8 cellular contexts compared by ENCODE assay signal in genomic region chr4:121824171-121824527, GRCh38. TPM values are rescaled to one million over a fixed set of nuclear protein-coding genes. Genes with fewer than 3 reads are reported as not detected.
A peak's percentile ranks its signal among the peaks of the same experiment; 100 is the strongest.
DNase-seq lines count a peak whose midpoint lies in the region; ATAC-seq and TF ChIP-seq lines count a peak whose summit lies in the region.

No MANE protein-coding gene starts in this region.

- H3K9ac ChIP-seq in iPS-18a (ENCODE audit: low read length), result peak overlapping the region; percentile 94

- CTCF ChIA-PET in activated CD4-positive, alpha-beta T cell treated with anti-CD3 and anti-CD28 coated beads, Interleukin-2, amount 10 ng/mL, durations not matched to agents 7 days and 5 days (lab: Charles Lee), result interaction anchor here (1.1 kb wide), 1 partner anchor 11 kb away, joined by 3 read pairs; no protein-coding TSS in a partner anchor
- CTCF ChIA-PET in activated CD4-positive, alpha-beta memory T cell treated with anti-CD3 and anti-CD28 coated beads for 36 hours (lab: Charles Lee), result interaction anchor here (0.6 to 1.5 kb wide), 3 partner anchors 77 to 1811 kb away, joined by 3 to 4 read pairs (median 3); no protein-coding TSS in a partner anchor

- no peak for TF ChIP-seq CTCF in thoracic aorta (IDR thresholded peaks at IDR 0.05)

- ATAC-seq in thoracic aorta (ENCODE audit: insufficient number of reproducible peaks, low FRiP score, low read depth) (no peak), HG02759 (IDR thresholded peaks at IDR 0.05; ENCODE audit: unreplicated experiment) (no peak), HG03280 (IDR thresholded peaks at IDR 0.05; ENCODE audit: unreplicated experiment) (no peak)

- H3K4me1 ChIP-seq in iPS-18a (ENCODE audit: control insufficient read depth, low read depth, low read length), result peaks cover 8% of the 10 kb centered on the region
- H3K4me1 ChIP-seq in thoracic aorta (ENCODE audit: control insufficient read depth in 1 of 2, low read depth in 2 of 2), result peaks cover 9% of the 10 kb centered on the region in 2 donors

- H3K4me3 ChIP-seq in iPS-18a (ENCODE audit: low read length), result peak overlapping the region; percentile 95
- H3K4me3 ChIP-seq in thoracic aorta, result peak overlapping the region; percentile 93

- H3K9me3 ChIP-seq in iPS-18a (ENCODE audit: control insufficient read depth, low read depth, low read length), result no peaks in the 10 kb centered on the region
- no peaks in the 10 kb centered on the region for H3K9me3 ChIP-seq in thoracic aorta

- DNase-seq in activated CD4-positive, alpha-beta T cell treated with anti-CD3 and anti-CD28 coated beads, Interleukin-2, amount 10 ng/mL, durations not matched to agents 7 days and 5 days, result no peak
- DNase-seq in activated CD4-positive, alpha-beta T cell treated with anti-CD3 and anti-CD28 coated beads for 1 hour, result no peak
- no peak for DNase-seq in activated CD4-positive, alpha-beta memory T cell treated with anti-CD3 and anti-CD28 coated beads for 36 hours
- DNase-seq in thoracic aorta (ENCODE audit: low spot score) (no peak), NK-92 (lab: John Stamatoyannopoulos, UW; ENCODE audit: unreplicated experiment) (no peak)

- H3K27ac ChIP-seq in iPS-18a (ENCODE audit: low read length) (peak overlapping the region; percentile 69), thoracic aorta (peak overlapping the region; percentile 23 to 69)

- peaks cover 31% of the 10 kb centered on the region for H3K36me3 ChIP-seq in iPS-18a (ENCODE audit: control insufficient read depth, low read depth, low read length)
- H3K36me3 ChIP-seq in thoracic aorta, result peaks cover 7% of the 10 kb centered on the region

- H3K4me1 Mint-ChIP-seq in activated CD4-positive, alpha-beta T cell treated with anti-CD3 and anti-CD28 coated beads, Interleukin-2, amount 10 ng/mL, durations not matched to agents 7 days and 5 days, result peaks cover 29% of the 10 kb centered on the region
- H3K4me1 Mint-ChIP-seq in activated CD4-positive, alpha-beta memory T cell treated with anti-CD3 and anti-CD28 coated beads for 36 hours (ENCODE audit: low read depth), result peaks cover 21% of the 10 kb centered on the region

- H3K27ac Mint-ChIP-seq in activated CD4-positive, alpha-beta T cell treated with anti-CD3 and anti-CD28 coated beads, Interleukin-2, amount 10 ng/mL, durations not matched to agents 7 days and 5 days, result peak overlapping the region; percentile 99
- peak overlapping the region; percentile 81 for H3K27ac Mint-ChIP-seq in activated CD4-positive, alpha-beta memory T cell treated with anti-CD3 and anti-CD28 coated beads for 36 hours

- peak overlapping the region; percentile 96 for H3K4me3 Mint-ChIP-seq in activated CD4-positive, alpha-beta T cell treated with anti-CD3 and anti-CD28 coated beads, Interleukin-2, amount 10 ng/mL, durations not matched to agents 7 days and 5 days
- H3K4me3 Mint-ChIP-seq in activated CD4-positive, alpha-beta memory T cell treated with anti-CD3 and anti-CD28 coated beads for 36 hours, result peak overlapping the region; percentile 97

- intact Hi-C loops in activated CD4-positive, alpha-beta memory T cell treated with anti-CD3 and anti-CD28 coated beads for 36 hours (cut with micrococcal nuclease), result loop anchor here (1.0 to 5.0 kb wide), 5 partner anchors 23 to 1098 kb away; partner anchors contain the start of genes BBS7, BLTP1, EXOSC9 and NUDT6

- POLR2A ChIA-PET in activated CD4-positive, alpha-beta T cell treated with anti-CD3 and anti-CD28 coated beads, Interleukin-2, amount 10 ng/mL, durations not matched to agents 7 days and 5 days (lab: Charles Lee), result interaction anchor here (1.0 to 1.1 kb wide), 2 partner anchors 21 to 39 kb away, joined by 4 read pairs; no protein-coding TSS in a partner anchor
- POLR2A ChIA-PET in activated CD4-positive, alpha-beta memory T cell treated with anti-CD3 and anti-CD28 coated beads for 36 hours (lab: Charles Lee), result interaction anchor here (2.6 to 2.9 kb wide), 2 partner anchors 23 to 46 kb away, joined by 6 to 15 read pairs; partner anchors contain the start of genes BBS7 and EXOSC9

- H3K27me3 ChIP-seq in iPS-18a (ENCODE audit: control insufficient read depth, insufficient read depth, low read length), result no peaks in the 10 kb centered on the region
- H3K27me3 ChIP-seq in thoracic aorta (replicated peaks; ENCODE audit: insufficient read depth), result no peaks in the 10 kb centered on the region

- H3K9me3 Mint-ChIP-seq in activated CD4-positive, alpha-beta T cell treated with anti-CD3 and anti-CD28 coated beads, Interleukin-2, amount 10 ng/mL, durations not matched to agents 7 days and 5 days, result no peaks in the 10 kb centered on the region
- H3K9me3 Mint-ChIP-seq in activated CD4-positive, alpha-beta memory T cell treated with anti-CD3 and anti-CD28 coated beads for 36 hours, result no peaks in the 10 kb centered on the region

- no peaks in the 10 kb centered on the region for H3K27me3 Mint-ChIP-seq in activated CD4-positive, alpha-beta T cell treated with anti-CD3 and anti-CD28 coated beads, Interleukin-2, amount 10 ng/mL, durations not matched to agents 7 days and 5 days
- H3K27me3 Mint-ChIP-seq in activated CD4-positive, alpha-beta memory T cell treated with anti-CD3 and anti-CD28 coated beads for 36 hours, result no peaks in the 10 kb centered on the region

- peaks cover 35% of the 10 kb centered on the region for H3K36me3 Mint-ChIP-seq in activated CD4-positive, alpha-beta T cell treated with anti-CD3 and anti-CD28 coated beads, Interleukin-2, amount 10 ng/mL, durations not matched to agents 7 days and 5 days (ENCODE audit: low read depth)
- peaks cover 30% of the 10 kb centered on the region for H3K36me3 Mint-ChIP-seq in activated CD4-positive, alpha-beta memory T cell treated with anti-CD3 and anti-CD28 coated beads for 36 hours

RNA-seq across cellular contexts. Expression of gene CCNA2, which starts 0.5 kb away (rescaled TPM):
- 100 to 1,000 TPM; 128 to 143 TPM for total RNA-seq in activated CD4-positive, alpha-beta T cell treated with anti-CD3 and anti-CD28 coated beads, Interleukin-2, amount 10 ng/mL, durations not matched to agents 7 days and 5 days
- total RNA-seq in activated CD4-positive, alpha-beta memory T cell treated with anti-CD3 and anti-CD28 coated beads for 36 hours, result 100 to 1,000 TPM in 1 of 2 experiments, 10 to 100 TPM in 1; 98.2 to 100 TPM
- 1 to 10 TPM; 2.4 to 2.5 TPM for total RNA-seq in thoracic aorta

RNA-seq across cellular contexts. Expression of gene EXOSC9, which starts 23.0 kb away (rescaled TPM):
- total RNA-seq in activated CD4-positive, alpha-beta T cell treated with anti-CD3 and anti-CD28 coated beads, Interleukin-2, amount 10 ng/mL, durations not matched to agents 7 days and 5 days, result 10 to 100 TPM; 56.2 to 58.1 TPM
- 10 to 100 TPM; 65.9 to 68.0 TPM for total RNA-seq in activated CD4-positive, alpha-beta memory T cell treated with anti-CD3 and anti-CD28 coated beads for 36 hours
- 10 to 100 TPM; 25.3 to 27.8 TPM for total RNA-seq in thoracic aorta

RNA-seq across cellular contexts. Expression of gene BBS7, which starts 46.1 kb away (rescaled TPM):
- total RNA-seq in activated CD4-positive, alpha-beta T cell treated with anti-CD3 and anti-CD28 coated beads, Interleukin-2, amount 10 ng/mL, durations not matched to agents 7 days and 5 days, result 10 to 100 TPM; 16.3 to 21.5 TPM
- 10 to 100 TPM; 15.2 to 17.9 TPM for total RNA-seq in activated CD4-positive, alpha-beta memory T cell treated with anti-CD3 and anti-CD28 coated beads for 36 hours
- total RNA-seq in thoracic aorta, result 10 to 100 TPM; 10.2 to 13.8 TPM

RNA-seq across cellular contexts. Expression of gene SMIM43, which starts 59.2 kb away (rescaled TPM):
- not detected for total RNA-seq in activated CD4-positive, alpha-beta T cell treated with anti-CD3 and anti-CD28 coated beads, Interleukin-2, amount 10 ng/mL, durations not matched to agents 7 days and 5 days
- not detected for total RNA-seq in activated CD4-positive, alpha-beta memory T cell treated with anti-CD3 and anti-CD28 coated beads for 36 hours
- not detected for total RNA-seq in thoracic aorta

Comparison
In these comparisons a context has a peak if more than half of its experiments do, and no peak if none do; other contexts are left out.
1. RNA of gene CCNA2, which starts 0.5 kb away (total RNA-seq): 128 to 143 TPM in activated CD4-positive, alpha-beta T cell treated with anti-CD3 and anti-CD28 coated beads, Interleukin-2, amount 10 ng/mL, durations not matched to agents 7 days and 5 days and 98.2 to 100 TPM in activated CD4-positive, alpha-beta memory T cell treated with anti-CD3 and anti-CD28 coated beads for 36 hours; 2.4 to 2.5 TPM in thoracic aorta; every median in the first group is over 10 times any median in the second.